ENCODE assay signal across 11 cellular contexts in genomic region chr2:66436546-66436945, GRCh38. TPM values are rescaled to one million over a fixed set of nuclear protein-coding genes. Genes with fewer than 3 reads are reported as not detected.
A peak's percentile ranks its signal among the peaks of the same experiment; 100 is the strongest.
DNase-seq lines count a peak whose midpoint lies in the region; ATAC-seq lines count a peak whose summit lies in the region.
"Had no signal": no experiment of that assay in that cellular context is flagged by ENCODE, and none has a peak within 500 bp of the region (broad histone marks: within the 10 kb centered on the region; RNA-seq: fewer than 3 reads in every experiment).

No MANE protein-coding gene starts in this region.

- ATAC-seq in right cardiac atrium (no peak), HG03175 (IDR thresholded peaks at IDR 0.05; ENCODE audit: unreplicated experiment) (no peak), GM18858 (IDR thresholded peaks at IDR 0.05; ENCODE audit: unreplicated experiment) (no peak)

- CTCF ChIA-PET in CD8-positive, alpha-beta memory T cell (lab: Charles Lee) = interaction anchor here (1.1 kb wide), 1 partner anchor 10 kb away, joined by 3 read pairs; no protein-coding TSS in a partner anchor

- H3K9me3 Mint-ChIP-seq in CD8-positive, alpha-beta memory T cell = peaks cover 0 to 23% (median 11%) of the 10 kb centered on the region in 5 donors

- H3K9ac ChIP-seq in adipocyte (ENCODE audit: low read length) = peak overlapping the region; percentile 97
- peak overlapping the region; percentile 78 for H3K9ac ChIP-seq in rectal smooth muscle tissue (ENCODE audit: low read length)

- no peak overlapping the region for H3K27ac Mint-ChIP-seq in CD8-positive, alpha-beta memory T cell

- no peak for DNase-seq in CD8-positive, alpha-beta memory T cell
- DNase-seq in adipocyte (ENCODE audit: low read depth) = peak; percentile 1
- DNase-seq in right cardiac atrium = no peak
- DNase-seq in NK-92 (lab: John Stamatoyannopoulos, UW; ENCODE audit: unreplicated experiment) = no peak
- no peak for DNase-seq in stimulated activated CD4-positive, alpha-beta T cell treated with anti-CD3 and anti-CD28 coated beads, Interleukin-15, amount 100 ng/mL, for 24 hours
- DNase-seq: activated effector memory CD4-positive, alpha-beta T cell treated with Interleukin-2 at 50 U/mL for 16 hours; NCI-H1694 had no signal

- H3K36me3 ChIP-seq in CD8-positive, alpha-beta memory T cell (ENCODE audit: insufficient read depth, low read length) = no peaks in the 10 kb centered on the region
- H3K36me3 ChIP-seq in adipocyte (ENCODE audit: control insufficient read depth, insufficient read depth, low read length, severe bottlenecking) (no peaks in the 10 kb centered on the region), rectal smooth muscle tissue (ENCODE audit: control insufficient read depth, insufficient read depth, low read length) (peaks cover 12% of the 10 kb centered on the region)

- H3K4me3 Mint-ChIP-seq in CD8-positive, alpha-beta memory T cell = peak overlapping the region in 1 of 7 donors; percentile 3

- no peak overlapping the region for H3K4me3 ChIP-seq in CD8-positive, alpha-beta memory T cell (ENCODE audit: low read length)
- H3K4me3 ChIP-seq in adipocyte (ENCODE audit: low read length) (peak overlapping the region; percentile 89), right cardiac atrium (ENCODE audit: low read length) (peak overlapping the region; percentile 88), rectal smooth muscle tissue (ENCODE audit: low read length) (peak overlapping the region; percentile 92)

- peaks cover 59 to 79% of the 10 kb centered on the region in 2 donors for H3K27me3 Mint-ChIP-seq in CD8-positive, alpha-beta memory T cell

- H3K36me3 Mint-ChIP-seq in CD8-positive, alpha-beta memory T cell = no peaks in the 10 kb centered on the region

- peaks cover 22 to 45% (median 37%) of the 10 kb centered on the region in 3 donors for H3K4me1 Mint-ChIP-seq in CD8-positive, alpha-beta memory T cell

- no peaks in the 10 kb centered on the region for H3K9me3 ChIP-seq in CD8-positive, alpha-beta memory T cell (ENCODE audit: low read length)
- H3K9me3 ChIP-seq in adipocyte (ENCODE audit: control insufficient read depth, low read length) (no peaks in the 10 kb centered on the region), right cardiac atrium (ENCODE audit: control insufficient read depth, low read length) (no peaks in the 10 kb centered on the region)

- 20% methylated on average over 2 of the region's 2 CpGs for WGBS in right cardiac atrium

- intact Hi-C loops in right cardiac atrium (cut with DNase I) = loop anchor here (10.0 kb wide), 4 partner anchors 58 to 1408 kb away; partner anchors contain the start of gene ETAA1 (in 1 of the 4)

- H3K27me3 ChIP-seq in CD8-positive, alpha-beta memory T cell (ENCODE audit: insufficient read depth, low read length, poor library complexity, severe bottlenecking) = peaks cover 4% of the 10 kb centered on the region
- H3K27me3 ChIP-seq in adipocyte (replicated peaks; ENCODE audit: control insufficient read depth, insufficient read depth, low read length) = no peaks in the 10 kb centered on the region
- H3K27me3 ChIP-seq in right cardiac atrium (ENCODE audit: control insufficient read depth, insufficient read depth) = no peaks in the 10 kb centered on the region
- peaks cover 4% of the 10 kb centered on the region for H3K27me3 ChIP-seq in rectal smooth muscle tissue (ENCODE audit: control insufficient read depth, insufficient read depth, low read length)

- POLR2A ChIA-PET in CD8-positive, alpha-beta memory T cell (lab: Charles Lee) = no interaction called here

- peaks cover 4% of the 10 kb centered on the region for H3K4me1 ChIP-seq in CD8-positive, alpha-beta memory T cell (ENCODE audit: insufficient read depth, low read length)
- peaks cover 9% of the 10 kb centered on the region for H3K4me1 ChIP-seq in adipocyte (ENCODE audit: control insufficient read depth, insufficient read depth, low read length)
- H3K4me1 ChIP-seq in right cardiac atrium (ENCODE audit: control insufficient read depth, insufficient read depth, low read length) = no peaks in the 10 kb centered on the region
- no peaks in the 10 kb centered on the region for H3K4me1 ChIP-seq in rectal smooth muscle tissue (ENCODE audit: control insufficient read depth, insufficient read depth, low read length)

- H3K27ac ChIP-seq in CD8-positive, alpha-beta memory T cell (ENCODE audit: low read depth, low read length) = peak overlapping the region; percentile 16
- H3K27ac ChIP-seq in right cardiac atrium (ENCODE audit: low read length) = peak overlapping the region; percentile 13
- H3K27ac ChIP-seq in rectal smooth muscle tissue (ENCODE audit: low read depth, low read length) = peak overlapping the region; percentile 98

RNA-seq across cellular contexts. Expression of gene MEIS1, which starts 1.6 kb away (rescaled TPM):
- total RNA-seq in CD8-positive, alpha-beta memory T cell = not detected
- not detected for polyA plus RNA-seq in CD8-positive, alpha-beta memory T cell
- 10 to 100 TPM; 20.4 to 41.2 (median 33.6) TPM for total RNA-seq in right cardiac atrium
- polyA plus RNA-seq in right cardiac atrium = 16.9 TPM
- total RNA-seq: T-helper 1 cell treated with Interleukin-12 subunit alpha and Interleukin-12 subunit beta and Interleukin-4 antibody, amounts not matched to agents 30 ng/mL and 1 ng/mL, for 36 hours had no signal

Comparison
In these comparisons a context has a peak if more than half of its experiments do, and no peak if none do; other contexts are left out.
1. H3K27ac ChIP-seq: peak in every context shown above with its lines; median percentile 98 in rectal smooth muscle tissue; 16 in CD8-positive, alpha-beta memory T cell; 13 in right cardiac atrium.
2. RNA of gene MEIS1, which starts 1.6 kb away (total RNA-seq): 20.4 to 41.2 TPM in right cardiac atrium; not detected in CD8-positive, alpha-beta memory T cell; every median in the first group is over 10 times any median in the second.